8 cellular contexts compared by ENCODE assay signal in genomic region chr19:58498316-58499020, GRCh38. TPM values are rescaled to one million over a fixed set of nuclear protein-coding genes. Genes with fewer than 3 reads are reported as not detected.
DNase-seq lines count a peak whose midpoint lies in the region; ATAC-seq, FAIRE-seq and TF ChIP-seq lines count a peak whose summit lies in the region.

No MANE protein-coding gene starts in this region.

- peak overlapping the region; percentile 79 for H3K9ac ChIP-seq in OCI-LY3 (ENCODE audit: low read length)

- H3K27me3 ChIP-seq in OCI-LY3 (ENCODE audit: low read depth, low read length), result no peaks in the 10 kb centered on the region
- H3K27me3 ChIP-seq in pancreas, result no peaks in the 10 kb centered on the region

- TF ChIP-seq CTCF in OCI-LY3 (IDR thresholded peaks at IDR 0.05; ENCODE audit: low read depth, low read length) (no peak), pancreas (IDR thresholded peaks at IDR 0.05) (no peak)

- intact Hi-C loops in pancreas (cut with DNase I), result no loop called here

- peaks cover 28% of the 10 kb centered on the region for H3K79me2 ChIP-seq in OCI-LY3 (ENCODE audit: low read length)

- H4K20me1 ChIP-seq in OCI-LY3 (ENCODE audit: insufficient read depth, low read length), result no peaks in the 10 kb centered on the region

- peak overlapping the region; percentile 53; the same call in 1 of the 2 replicates for H3K4me3 ChIP-seq in GM08714 (ENCODE audit: low read length)
- H3K4me3 ChIP-seq in OCI-LY3 (ENCODE audit: low read length), result peak overlapping the region; percentile 81
- peak overlapping the region; percentile 18 to 67 (median 57) for H3K4me3 ChIP-seq in pancreas

- peaks cover 13% of the 10 kb centered on the region for H3K36me3 ChIP-seq in OCI-LY3 (replicated peaks; ENCODE audit: low read depth, low read length)
- no peaks in the 10 kb centered on the region for H3K36me3 ChIP-seq in pancreas

- WGBS in pancreas, 2 donors, result 58% methylated on average over 22 of the region's 22 CpGs

- H2AFZ ChIP-seq in OCI-LY3 (ENCODE audit: low read depth, low read length), result peak overlapping the region; percentile 52; the same call in 1 of the 2 replicates

- H3K4me2 ChIP-seq in OCI-LY3 (ENCODE audit: low read length), result peak overlapping the region; percentile 95

- no peaks in the 10 kb centered on the region for H3K9me3 ChIP-seq in OCI-LY3 (ENCODE audit: insufficient read depth, low read length)
- no peaks in the 10 kb centered on the region for H3K9me3 ChIP-seq in pancreas

- ATAC-seq in esophagus mucosa, result peak; percentile 0
- peak in 2 of 4 donors; percentile 1 to 3 for ATAC-seq in pancreas
- no peak for ATAC-seq in GM18517 (IDR thresholded peaks at IDR 0.05; ENCODE audit: unreplicated experiment)
- no peak for ATAC-seq in GM21390 (IDR thresholded peaks at IDR 0.05; ENCODE audit: unreplicated experiment)

- H3K27ac ChIP-seq in OCI-LY3 (ENCODE audit: low read length) (peak overlapping the region; percentile 76), pancreas (no peak overlapping the region)

- no peak for FAIRE-seq in pancreas (lab: Jason Lieb, UNC)

- DNase-seq in pancreas, result peak in 5 of 6 donors; percentile 41 to 84 (median 64)
- DNase-seq in RPMI8226, result no peak
- no peak for DNase-seq in DMS53 treated with DMSO at 0.1 percent for 48 hours (lab: John Stamatoyannopoulos, UW; ENCODE audit: unreplicated experiment)

- H3K4me1 ChIP-seq in OCI-LY3 (ENCODE audit: low read length) (peaks cover 20% of the 10 kb centered on the region), pancreas (peaks cover 0 to 8% (median 6%) of the 10 kb centered on the region in 3 donors)

RNA-seq across cellular contexts. Expression of gene SLC27A5, which starts 13.3 kb away (rescaled TPM):
- 6.4 TPM for total RNA-seq in esophagus mucosa
- 1 to 10 TPM; 3.0 to 6.7 (median 5.0) TPM for total RNA-seq in pancreas
- polyA plus RNA-seq in pancreas, result 10 to 100 TPM; 12.8 to 15.6 TPM

RNA-seq across cellular contexts. Expression of gene ZBTB45, which starts 21.1 kb away (rescaled TPM):
- total RNA-seq in esophagus mucosa (8.0 TPM), pancreas (1 to 10 TPM; 4.3 to 9.3 (median 6.3) TPM)
- polyA plus RNA-seq in pancreas, result 1 to 10 TPM; 5.8 to 7.5 TPM

RNA-seq across cellular contexts. Expression of gene ZNF446, which starts 22.3 kb away (rescaled TPM):
- total RNA-seq in esophagus mucosa (4.7 TPM), pancreas (1 to 10 TPM; 4.4 to 6.6 (median 5.1) TPM)
- 10 to 100 TPM; 19.9 to 23.6 TPM for polyA plus RNA-seq in pancreas

RNA-seq across cellular contexts. Expression of gene ZNF324, which starts 31.6 kb away (rescaled TPM):
- total RNA-seq in esophagus mucosa, result 9.2 TPM
- total RNA-seq in pancreas, result 1 to 10 TPM; 4.2 to 7.3 (median 6.3) TPM
- polyA plus RNA-seq in pancreas, result 1 to 10 TPM; 3.5 to 5.5 TPM

RNA-seq across cellular contexts. Expression of gene TRIM28, which starts 45.4 kb away (rescaled TPM):
- 204 TPM for total RNA-seq in esophagus mucosa
- total RNA-seq in pancreas, result 100 to 1,000 TPM; 128 to 212 (median 174) TPM
- polyA plus RNA-seq in pancreas, result 100 to 1,000 TPM; 189 to 208 TPM

Comparison
In these comparisons a context has a peak if more than half of its experiments do, and no peak if none do; other contexts are left out.
1. DNase-seq: peak in pancreas (5 of 6); none in RPMI8226 (single experiment) and DMS53 treated with DMSO at 0.1 percent for 48 hours (single experiment).
2. Peak in every context shown above with its lines, with median percentiles within 50 percentile points of each other: H3K4me3 ChIP-seq.